1 cellular context compared by ENCODE assay signal in the genomic region with DNA sequence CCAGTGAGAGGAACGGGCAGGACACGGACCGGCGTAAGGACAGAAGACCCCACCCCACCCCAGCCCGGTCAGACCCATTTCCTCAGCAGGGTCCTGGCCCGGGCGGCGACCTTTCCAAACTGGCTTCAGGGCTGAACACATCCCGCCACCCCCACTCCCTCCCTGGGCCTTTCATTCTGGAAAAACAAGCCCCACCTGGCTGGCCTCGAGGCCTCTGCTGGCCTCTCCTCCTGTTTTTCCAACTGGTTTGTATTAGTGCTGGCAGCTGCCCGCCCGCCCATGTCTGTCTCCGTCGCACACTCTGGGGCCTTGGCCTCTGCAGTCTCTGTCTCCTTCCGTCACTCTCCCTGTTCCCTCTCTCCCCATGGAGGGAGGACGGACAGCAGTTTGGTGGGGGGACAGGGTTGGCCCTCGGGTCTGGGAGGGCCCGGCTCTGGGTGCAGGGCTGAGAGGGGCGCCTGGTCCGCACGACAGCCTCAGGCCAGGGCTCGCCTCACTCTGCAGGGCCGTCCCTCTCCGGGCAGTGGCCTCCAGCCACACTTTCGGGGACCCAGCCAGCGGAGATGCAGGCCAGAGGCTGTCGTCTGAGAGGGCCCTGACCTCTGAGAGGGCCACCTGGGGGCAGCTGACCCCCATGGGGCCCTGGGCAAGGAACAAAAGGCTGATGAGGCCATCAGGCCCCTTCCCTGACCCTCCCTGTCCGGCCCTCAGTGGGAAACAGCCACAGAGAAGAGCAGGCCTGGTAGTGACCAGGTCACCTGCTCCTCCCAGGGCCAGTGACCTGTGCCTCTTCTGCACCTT.
TF ChIP-seq lines count a peak whose summit lies in the region.

No MANE protein-coding gene starts in this region.

TF ChIP-seq in HepG2, 621 proteins besides CTCF, POLR2A, EP300 and RAD21 (continued from another document and continues in another):
- TF ChIP-seq, protein P1, sequence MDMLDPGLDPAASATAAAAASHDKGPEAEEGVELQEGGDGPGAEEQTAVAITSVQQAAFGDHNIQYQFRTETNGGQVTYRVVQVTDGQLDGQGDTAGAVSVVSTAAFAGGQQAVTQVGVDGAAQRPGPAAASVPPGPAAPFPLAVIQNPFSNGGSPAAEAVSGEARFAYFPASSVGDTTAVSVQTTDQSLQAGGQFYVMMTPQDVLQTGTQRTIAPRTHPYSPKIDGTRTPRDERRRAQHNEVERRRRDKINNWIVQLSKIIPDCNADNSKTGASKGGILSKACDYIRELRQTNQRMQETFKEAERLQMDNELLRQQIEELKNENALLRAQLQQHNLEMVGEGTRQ (IDR thresholded peaks at IDR 0.05; ENCODE audit: low read depth, low read length), result no peak
- TF ChIP-seq, protein P1 (CRISPR knock-in tag; IDR thresholded peaks at IDR 0.05; ENCODE audit: borderline replicate concordance), result no peak
- TF ChIP-seq FOXK2 (IDR thresholded peaks at IDR 0.05), result no peak
- no peak for TF ChIP-seq ZNF33B (CRISPR knock-in tag; IDR thresholded peaks at IDR 0.05)
- TF ChIP-seq ZNF883 (CRISPR knock-in tag; IDR thresholded peaks at IDR 0.05; ENCODE audit: not compliant biosample characterization), result peak; percentile 46
- TF ChIP-seq NR2C2 (CRISPR knock-in tag; IDR thresholded peaks at IDR 0.05; ENCODE audit: borderline replicate concordance), result peak; percentile 63; the same call in 1 of the 2 replicates
- peak; percentile 36; the same call in 1 of the 2 replicates for TF ChIP-seq GATAD1 (CRISPR knock-in tag; IDR thresholded peaks at IDR 0.05)
- TF ChIP-seq, protein P2, sequence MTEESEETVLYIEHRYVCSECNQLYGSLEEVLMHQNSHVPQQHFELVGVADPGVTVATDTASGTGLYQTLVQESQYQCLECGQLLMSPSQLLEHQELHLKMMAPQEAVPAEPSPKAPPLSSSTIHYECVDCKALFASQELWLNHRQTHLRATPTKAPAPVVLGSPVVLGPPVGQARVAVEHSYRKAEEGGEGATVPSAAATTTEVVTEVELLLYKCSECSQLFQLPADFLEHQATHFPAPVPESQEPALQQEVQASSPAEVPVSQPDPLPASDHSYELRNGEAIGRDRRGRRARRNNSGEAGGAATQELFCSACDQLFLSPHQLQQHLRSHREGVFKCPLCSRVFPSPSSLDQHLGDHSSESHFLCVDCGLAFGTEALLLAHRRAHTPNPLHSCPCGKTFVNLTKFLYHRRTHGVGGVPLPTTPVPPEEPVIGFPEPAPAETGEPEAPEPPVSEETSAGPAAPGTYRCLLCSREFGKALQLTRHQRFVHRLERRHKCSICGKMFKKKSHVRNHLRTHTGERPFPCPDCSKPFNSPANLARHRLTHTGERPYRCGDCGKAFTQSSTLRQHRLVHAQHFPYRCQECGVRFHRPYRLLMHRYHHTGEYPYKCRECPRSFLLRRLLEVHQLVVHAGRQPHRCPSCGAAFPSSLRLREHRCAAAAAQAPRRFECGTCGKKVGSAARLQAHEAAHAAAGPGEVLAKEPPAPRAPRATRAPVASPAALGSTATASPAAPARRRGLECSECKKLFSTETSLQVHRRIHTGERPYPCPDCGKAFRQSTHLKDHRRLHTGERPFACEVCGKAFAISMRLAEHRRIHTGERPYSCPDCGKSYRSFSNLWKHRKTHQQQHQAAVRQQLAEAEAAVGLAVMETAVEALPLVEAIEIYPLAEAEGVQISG (CRISPR knock-in tag; IDR thresholded peaks at IDR 0.05), result peak; percentile 46
- TF ChIP-seq, protein P3, sequence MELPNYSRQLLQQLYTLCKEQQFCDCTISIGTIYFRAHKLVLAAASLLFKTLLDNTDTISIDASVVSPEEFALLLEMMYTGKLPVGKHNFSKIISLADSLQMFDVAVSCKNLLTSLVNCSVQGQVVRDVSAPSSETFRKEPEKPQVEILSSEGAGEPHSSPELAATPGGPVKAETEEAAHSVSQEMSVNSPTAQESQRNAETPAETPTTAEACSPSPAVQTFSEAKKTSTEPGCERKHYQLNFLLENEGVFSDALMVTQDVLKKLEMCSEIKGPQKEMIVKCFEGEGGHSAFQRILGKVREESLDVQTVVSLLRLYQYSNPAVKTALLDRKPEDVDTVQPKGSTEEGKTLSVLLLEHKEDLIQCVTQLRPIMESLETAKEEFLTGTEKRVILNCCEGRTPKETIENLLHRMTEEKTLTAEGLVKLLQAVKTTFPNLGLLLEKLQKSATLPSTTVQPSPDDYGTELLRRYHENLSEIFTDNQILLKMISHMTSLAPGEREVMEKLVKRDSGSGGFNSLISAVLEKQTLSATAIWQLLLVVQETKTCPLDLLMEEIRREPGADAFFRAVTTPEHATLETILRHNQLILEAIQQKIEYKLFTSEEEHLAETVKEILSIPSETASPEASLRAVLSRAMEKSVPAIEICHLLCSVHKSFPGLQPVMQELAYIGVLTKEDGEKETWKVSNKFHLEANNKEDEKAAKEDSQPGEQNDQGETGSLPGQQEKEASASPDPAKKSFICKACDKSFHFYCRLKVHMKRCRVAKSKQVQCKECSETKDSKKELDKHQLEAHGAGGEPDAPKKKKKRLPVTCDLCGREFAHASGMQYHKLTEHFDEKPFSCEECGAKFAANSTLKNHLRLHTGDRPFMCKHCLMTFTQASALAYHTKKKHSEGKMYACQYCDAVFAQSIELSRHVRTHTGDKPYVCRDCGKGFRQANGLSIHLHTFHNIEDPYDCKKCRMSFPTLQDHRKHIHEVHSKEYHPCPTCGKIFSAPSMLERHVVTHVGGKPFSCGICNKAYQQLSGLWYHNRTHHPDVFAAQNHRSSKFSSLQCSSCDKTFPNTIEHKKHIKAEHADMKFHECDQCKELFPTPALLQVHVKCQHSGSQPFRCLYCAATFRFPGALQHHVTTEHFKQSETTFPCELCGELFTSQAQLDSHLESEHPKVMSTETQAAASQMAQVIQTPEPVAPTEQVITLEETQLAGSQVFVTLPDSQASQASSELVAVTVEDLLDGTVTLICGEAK (IDR thresholded peaks at IDR 0.05), result no peak
- TF ChIP-seq, protein P3 (CRISPR knock-in tag; IDR thresholded peaks at IDR 0.05), result peak; percentile 47; the same call in 1 of the 2 replicates
- no peak for TF ChIP-seq STAG1 (CRISPR knock-in tag; IDR thresholded peaks at IDR 0.05)
- peak; percentile 65; the same call in 1 of the 2 replicates for TF ChIP-seq ZNF430 (CRISPR knock-in tag; IDR thresholded peaks at IDR 0.05)
- TF ChIP-seq FOXP1 (IDR thresholded peaks at IDR 0.05), result no peak
- TF ChIP-seq FOXP1 (CRISPR knock-in tag; IDR thresholded peaks at IDR 0.05), result peak; percentile 34
- TF ChIP-seq ISL2 (CRISPR knock-in tag; IDR thresholded peaks at IDR 0.05), result peak; percentile 51; the same call in 1 of the 2 replicates
- peak; percentile 83; the same call in 1 of the 2 replicates for TF ChIP-seq MTA1 (CRISPR knock-in tag; IDR thresholded peaks at IDR 0.05; ENCODE audit: borderline replicate concordance)
- peak; percentile 89 for TF ChIP-seq SP5 (CRISPR knock-in tag; IDR thresholded peaks at IDR 0.05; ENCODE audit: borderline replicate concordance, low read depth)
- peak; percentile 12; the same call in 1 of the 2 replicates for TF ChIP-seq AKAP8 (CRISPR knock-in tag; IDR thresholded peaks at IDR 0.05)
- TF ChIP-seq NFYC (CRISPR knock-in tag; IDR thresholded peaks at IDR 0.05), result no peak
- peak; percentile 84 for TF ChIP-seq AGO1 (IDR thresholded peaks at IDR 0.05; ENCODE audit: low read depth, low read length, poor library complexity, severe bottlenecking)
- TF ChIP-seq ZNF777 (CRISPR knock-in tag; IDR thresholded peaks at IDR 0.05), result peak; percentile 57; the same call in 1 of the 2 replicates
- TF ChIP-seq, protein P4, sequence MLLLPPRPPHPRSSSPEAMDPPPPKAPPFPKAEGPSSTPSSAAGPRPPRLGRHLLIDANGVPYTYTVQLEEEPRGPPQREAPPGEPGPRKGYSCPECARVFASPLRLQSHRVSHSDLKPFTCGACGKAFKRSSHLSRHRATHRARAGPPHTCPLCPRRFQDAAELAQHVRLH (CRISPR knock-in tag; IDR thresholded peaks at IDR 0.05; ENCODE audit: borderline replicate concordance, low read depth), result no peak
- TF ChIP-seq, protein P5, sequence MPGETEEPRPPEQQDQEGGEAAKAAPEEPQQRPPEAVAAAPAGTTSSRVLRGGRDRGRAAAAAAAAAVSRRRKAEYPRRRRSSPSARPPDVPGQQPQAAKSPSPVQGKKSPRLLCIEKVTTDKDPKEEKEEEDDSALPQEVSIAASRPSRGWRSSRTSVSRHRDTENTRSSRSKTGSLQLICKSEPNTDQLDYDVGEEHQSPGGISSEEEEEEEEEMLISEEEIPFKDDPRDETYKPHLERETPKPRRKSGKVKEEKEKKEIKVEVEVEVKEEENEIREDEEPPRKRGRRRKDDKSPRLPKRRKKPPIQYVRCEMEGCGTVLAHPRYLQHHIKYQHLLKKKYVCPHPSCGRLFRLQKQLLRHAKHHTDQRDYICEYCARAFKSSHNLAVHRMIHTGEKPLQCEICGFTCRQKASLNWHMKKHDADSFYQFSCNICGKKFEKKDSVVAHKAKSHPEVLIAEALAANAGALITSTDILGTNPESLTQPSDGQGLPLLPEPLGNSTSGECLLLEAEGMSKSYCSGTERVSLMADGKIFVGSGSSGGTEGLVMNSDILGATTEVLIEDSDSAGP (CRISPR knock-in tag; IDR thresholded peaks at IDR 0.05; ENCODE audit: borderline replicate concordance), result peak; percentile 64; the same call in 1 of the 2 replicates
- peak; percentile 64; the same call in 1 of the 2 replicates for TF ChIP-seq POLR2G (IDR thresholded peaks at IDR 0.05; ENCODE audit: low read depth, low read length)
- peak; percentile 11; the same call in 1 of the 2 replicates for TF ChIP-seq HDAC2 (CRISPR knock-in tag; IDR thresholded peaks at IDR 0.05)
- no peak for TF ChIP-seq GLI4 (CRISPR knock-in tag; IDR thresholded peaks at IDR 0.05; ENCODE audit: borderline replicate concordance)
- TF ChIP-seq, protein P6, sequence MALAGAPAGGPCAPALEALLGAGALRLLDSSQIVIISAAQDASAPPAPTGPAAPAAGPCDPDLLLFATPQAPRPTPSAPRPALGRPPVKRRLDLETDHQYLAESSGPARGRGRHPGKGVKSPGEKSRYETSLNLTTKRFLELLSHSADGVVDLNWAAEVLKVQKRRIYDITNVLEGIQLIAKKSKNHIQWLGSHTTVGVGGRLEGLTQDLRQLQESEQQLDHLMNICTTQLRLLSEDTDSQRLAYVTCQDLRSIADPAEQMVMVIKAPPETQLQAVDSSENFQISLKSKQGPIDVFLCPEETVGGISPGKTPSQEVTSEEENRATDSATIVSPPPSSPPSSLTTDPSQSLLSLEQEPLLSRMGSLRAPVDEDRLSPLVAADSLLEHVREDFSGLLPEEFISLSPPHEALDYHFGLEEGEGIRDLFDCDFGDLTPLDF (CRISPR knock-in tag; IDR thresholded peaks at IDR 0.05), result peak; percentile 18
- TF ChIP-seq, protein P7, sequence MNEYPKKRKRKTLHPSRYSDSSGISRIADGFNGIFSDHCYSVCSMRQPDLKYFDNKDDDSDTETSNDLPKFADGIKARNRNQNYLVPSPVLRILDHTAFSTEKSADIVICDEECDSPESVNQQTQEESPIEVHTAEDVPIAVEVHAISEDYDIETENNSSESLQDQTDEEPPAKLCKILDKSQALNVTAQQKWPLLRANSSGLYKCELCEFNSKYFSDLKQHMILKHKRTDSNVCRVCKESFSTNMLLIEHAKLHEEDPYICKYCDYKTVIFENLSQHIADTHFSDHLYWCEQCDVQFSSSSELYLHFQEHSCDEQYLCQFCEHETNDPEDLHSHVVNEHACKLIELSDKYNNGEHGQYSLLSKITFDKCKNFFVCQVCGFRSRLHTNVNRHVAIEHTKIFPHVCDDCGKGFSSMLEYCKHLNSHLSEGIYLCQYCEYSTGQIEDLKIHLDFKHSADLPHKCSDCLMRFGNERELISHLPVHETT (CRISPR knock-in tag; conservative IDR thresholded peaks at IDR 0.05), result peak; percentile 41; the same call in 1 of the 2 replicates
- peak; percentile 77 for TF ChIP-seq ZBTB7B (CRISPR knock-in tag; IDR thresholded peaks at IDR 0.05)
- no peak for TF ChIP-seq ZNF12 (CRISPR knock-in tag; IDR thresholded peaks at IDR 0.05)
- TF ChIP-seq, protein P8, sequence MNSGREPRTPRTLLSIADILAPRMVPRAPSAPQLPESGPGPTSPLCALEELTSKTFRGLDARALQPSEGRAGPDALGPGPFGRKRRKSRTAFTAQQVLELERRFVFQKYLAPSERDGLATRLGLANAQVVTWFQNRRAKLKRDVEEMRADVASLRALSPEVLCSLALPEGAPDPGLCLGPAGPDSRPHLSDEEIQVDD (CRISPR knock-in tag; IDR thresholded peaks at IDR 0.05; ENCODE audit: borderline replicate concordance), result peak; percentile 46; the same call in 1 of the 2 replicates
- no peak for TF ChIP-seq CEBPB (IDR thresholded peaks at IDR 0.05; ENCODE audit: borderline replicate concordance, low read depth, low read length)
- 0 out of 2 replicates have a peak, but pooled peaks have one; percentile 52 for TF ChIP-seq ZNF619 (CRISPR knock-in tag; IDR thresholded peaks at IDR 0.05)
- TF ChIP-seq ZNF543 (CRISPR knock-in tag; IDR thresholded peaks at IDR 0.05), result peak; percentile 81
- TF ChIP-seq PITX1 (CRISPR knock-in tag; IDR thresholded peaks at IDR 0.05), result 0 out of 2 replicates have a peak, but pooled peaks have one; percentile 22
- TF ChIP-seq LCORL (IDR thresholded peaks at IDR 0.05), result no peak
- TF ChIP-seq LCORL (CRISPR knock-in tag; IDR thresholded peaks at IDR 0.05), result peak; percentile 81
- TF ChIP-seq ATF7 (IDR thresholded peaks at IDR 0.05), result no peak
- TF ChIP-seq ATF7 (CRISPR knock-in tag; IDR thresholded peaks at IDR 0.05), result 0 out of 2 replicates have a peak, but pooled peaks have one; percentile 47
- TF ChIP-seq RFX5 (IDR thresholded peaks at IDR 0.05; ENCODE audit: low read depth, low read length), result no peak
